Comparison of ENCODE assay signal across 19 cellular contexts in genomic region chr1:162232034-162232433, GRCh38.
A peak's percentile ranks its signal among the peaks of the same experiment; 100 is the strongest.
DNase-seq lines count a peak whose midpoint lies in the region; ATAC-seq, FAIRE-seq and TF ChIP-seq lines count a peak whose summit lies in the region.
"Had no signal": no experiment of that assay in that cellular context is flagged by ENCODE, and none has a peak within 500 bp of the region (broad histone marks: within the 10 kb centered on the region; RNA-seq: fewer than 3 reads in every experiment).

No MANE protein-coding gene starts in this region.

- H3K27ac ChIP-seq in HEK293 (ENCODE audit: extremely low read depth, low read depth, low read length) (no peak overlapping the region), HepG2 (ENCODE audit: extremely low read length, insufficient read depth, low read length) (no peak overlapping the region), neural cell (ENCODE audit: low read length) (no peak overlapping the region), esophagus muscularis mucosa (replicated peaks in 1 of 4) (no peak overlapping the region)
- H3K27ac ChIP-seq: BLaER1 had no signal

- H3K9ac ChIP-seq in HepG2 (ENCODE audit: insufficient read depth, low read depth, low read length): no peak overlapping the region
- no peak overlapping the region for H3K9ac ChIP-seq in neural cell (ENCODE audit: low read length)
- H3K9ac ChIP-seq: BLaER1 had no signal

- ATAC-seq in WTC11 (no peak), HepG2 (no peak), esophagus mucosa (no peak)
- ATAC-seq in stimulated activated memory B cell treated with anti-CD40 and anti-IgM and Interleukin-4, amounts not matched to agents 10 μg/mL and 1 μg/mL and 100 μg/mL, for 72 hours: no peak
- ATAC-seq: GM12878 had no signal

- no peaks in the 10 kb centered on the region for H3K36me3 Mint-ChIP-seq in WTC11
- no peaks in the 10 kb centered on the region for H3K36me3 Mint-ChIP-seq in stimulated activated memory B cell treated with anti-CD40 and anti-IgM and Interleukin-4, amounts not matched to agents 10 μg/mL and 1 μg/mL and 100 μg/mL, for 72 hours
- H3K36me3 Mint-ChIP-seq: CD14-positive monocyte; CD4-positive, alpha-beta memory T cell had no signal

- 36% methylated on average over 2 of the region's 2 CpGs for WGBS in HepG2 (ENCODE audit: low lambda C conversion rate)
- 87% methylated on average over 2 of the region's 2 CpGs for WGBS in esophagus muscularis mucosa

- no peak overlapping the region for H3K4me3 Mint-ChIP-seq in WTC11
- H3K4me3 Mint-ChIP-seq in stimulated activated memory B cell treated with anti-CD40 and anti-IgM and Interleukin-4, amounts not matched to agents 10 μg/mL and 1 μg/mL and 100 μg/mL, for 72 hours: no peak overlapping the region
- H3K4me3 Mint-ChIP-seq: CD14-positive monocyte; CD4-positive, alpha-beta memory T cell; HFFc6 had no signal

- intact Hi-C loops in HepG2 (cut with micrococcal nuclease; ENCODE audit: unreplicated experiment) (no loop called here), esophagus muscularis mucosa (cut with DNase I) (no loop called here)

- no peak for TF ChIP-seq RAD21 in HepG2 (CRISPR knock-in tag; IDR thresholded peaks at IDR 0.05)
- no peak for TF ChIP-seq RAD21 in neural cell (conservative IDR thresholded peaks at IDR 0.05)

- no peaks in the 10 kb centered on the region for H3F3A ChIP-seq in neural cell (ENCODE audit: insufficient read depth, low read length, poor library complexity, severe bottlenecking)

- BruUV-seq in HepG2 (replicated peaks; lab: Mats Ljungman, UMichigan): no TSS peak

- CTCF ChIA-PET in HEK293 (lab: Yijun Ruan, JAX): interaction anchor here (0.5 to 0.9 kb wide), 3 partner anchors 67 to 1161 kb away, joined by 3 to 8 read pairs (median 3); no protein-coding TSS in a partner anchor
- CTCF ChIA-PET in WTC11 (lab: Charles Lee): interaction anchor here (1.9 to 2.5 kb wide), 3 partner anchors 140 to 176 kb away, joined by 4 to 10 read pairs (median 5); no protein-coding TSS in a partner anchor
- CTCF ChIA-PET in HepG2 (lab: Yijun Ruan, JAX; ENCODE audit: low intra/inter-chr PET ratio, low total read pairs): no interaction called here

- no peak for FAIRE-seq in HepG2 (lab: Jason Lieb, UNC)
- FAIRE-seq: GM12878, H54 had no signal

- H3K27me3 Mint-ChIP-seq in WTC11 (ENCODE audit: low read depth): no peaks in the 10 kb centered on the region; the same call in 1 of the 2 replicates
- H3K27me3 Mint-ChIP-seq in stimulated activated memory B cell treated with anti-CD40 and anti-IgM and Interleukin-4, amounts not matched to agents 10 μg/mL and 1 μg/mL and 100 μg/mL, for 72 hours: no peaks in the 10 kb centered on the region

- TF ChIP-seq EP300 in HepG2 (IDR thresholded peaks at IDR 0.05; ENCODE audit: low read depth in 2 of 2, low read length in 2 of 2) (no peak), HepG2 (CRISPR knock-in tag; IDR thresholded peaks at IDR 0.05; ENCODE audit: borderline replicate concordance) (no peak), neural cell (conservative IDR thresholded peaks at IDR 0.05; ENCODE audit: poor library complexity, severe bottlenecking) (no peak), esophagus muscularis mucosa (IDR thresholded peaks at IDR 0.05) (no peak)

- H3K4me2 ChIP-seq in HepG2 (ENCODE audit: low read depth, low read length) (no peak overlapping the region), neural cell (ENCODE audit: low read length) (no peak overlapping the region)
- H3K4me2 ChIP-seq: BLaER1 had no signal

- no peaks in the 10 kb centered on the region for H3K9me2 ChIP-seq in neural cell (ENCODE audit: insufficient read depth, low read length)

- TF ChIP-seq POLR2A in HepG2 (IDR thresholded peaks at IDR 0.05; ENCODE audit: insufficient read depth in 1 of 2, low read depth in 2 of 2, low read length in 2 of 2) (no peak), esophagus muscularis mucosa (IDR thresholded peaks at IDR 0.05; ENCODE audit: low read depth) (no peak)

- TF ChIP-seq CTCF in HEK293 (tag by site-specific recombination; IDR thresholded peaks at IDR 0.05): no peak
- TF ChIP-seq CTCF in WTC11 (IDR thresholded peaks at IDR 0.05): no peak
- no peak for TF ChIP-seq CTCF in HepG2 (CRISPR knock-in tag; IDR thresholded peaks at IDR 0.05)
- TF ChIP-seq CTCF in neural cell (IDR thresholded peaks at IDR 0.05; ENCODE audit: poor library complexity, severe bottlenecking): no peak
- TF ChIP-seq CTCF in esophagus muscularis mucosa (IDR thresholded peaks at IDR 0.05): no peak
- no peak for TF ChIP-seq CTCF in BE2C (IDR thresholded peaks at IDR 0.05; ENCODE audit: low read depth, low read length)

- POLR2A ChIA-PET in HEK293 (lab: Yijun Ruan, JAX) (no interaction called here), WTC11 (lab: Charles Lee) (no interaction called here), HepG2 (lab: Yijun Ruan, JAX) (no interaction called here)

- in situ Hi-C loops in HepG2 (cut with HindIII; ENCODE audit: extremely low pct_ligation_motif_present, low pct_unique_long_range_greater_than_20kb): no loop called here

- peaks cover 65% of the 10 kb centered on the region for H3K4me1 Mint-ChIP-seq in WTC11
- peaks cover 18% of the 10 kb centered on the region for H3K4me1 Mint-ChIP-seq in stimulated activated memory B cell treated with anti-CD40 and anti-IgM and Interleukin-4, amounts not matched to agents 10 μg/mL and 1 μg/mL and 100 μg/mL, for 72 hours
- H3K4me1 Mint-ChIP-seq: CD4-positive, alpha-beta memory T cell had no signal

- no peak overlapping the region for H3K4me3 ChIP-seq in HEK293 (ENCODE audit: low read depth, low read length)
- H3K4me3 ChIP-seq in HepG2 (replicated peaks in 1 of 3; ENCODE audit: insufficient read depth in 1 of 3, low read depth in 2 of 3, low read length in 3 of 3): no peak overlapping the region
- peak overlapping the region; percentile 11 for H3K4me3 ChIP-seq in neural cell (ENCODE audit: low read length)
- H3K4me3 ChIP-seq in esophagus muscularis mucosa: no peak overlapping the region
- H3K4me3 ChIP-seq in BE2C (ENCODE audit: low read depth, low read length): no peak overlapping the region
- H3K4me3 ChIP-seq: BLaER1, GM12878 had no signal

- H2AFZ ChIP-seq in HepG2 (ENCODE audit: low read length) (no peak overlapping the region), neural cell (ENCODE audit: low read depth, low read length) (no peak overlapping the region)

- H3K27me3 ChIP-seq in HepG2 (ENCODE audit: control insufficient read depth in 1 of 2, insufficient read depth in 2 of 2, low read length in 2 of 2) (no peaks in the 10 kb centered on the region), neural cell (ENCODE audit: insufficient read depth, low read depth, low read length) (no peaks in the 10 kb centered on the region), esophagus muscularis mucosa (no peaks in the 10 kb centered on the region), BE2C (no peaks in the 10 kb centered on the region)
- H3K27me3 ChIP-seq: BLaER1 had no signal

- no peaks in the 10 kb centered on the region for H3K9me3 ChIP-seq in HEK293 (ENCODE audit: control insufficient read depth, insufficient read depth, low read depth, low read length)
- no peaks in the 10 kb centered on the region for H3K9me3 ChIP-seq in HepG2 (ENCODE audit: low read length)
- no peaks in the 10 kb centered on the region for H3K9me3 ChIP-seq in neural cell (ENCODE audit: low read length)
- H3K9me3 ChIP-seq in esophagus muscularis mucosa: no peaks in the 10 kb centered on the region
- H3K9me3 ChIP-seq in BE2C: no peaks in the 10 kb centered on the region
- H3K9me3 ChIP-seq: BLaER1 had no signal

- no peak for DNase-seq in WTC11 (ENCODE audit: low spot score)
- peak; percentile 19 for DNase-seq in HepG2 (ENCODE audit: low spot score)
- no peak for DNase-seq in esophagus muscularis mucosa (ENCODE audit: extremely low spot score)
- DNase-seq in BE2C: no peak
- DNase-seq: AML-193; CD4-positive, alpha-beta memory T cell; DMS153; DMS79; HCEC 1CT; HFFc6; KG1 had no signal

- H4K20me1 ChIP-seq in HepG2 (ENCODE audit: insufficient read depth, low read length) (no peaks in the 10 kb centered on the region), neural cell (ENCODE audit: insufficient read depth) (no peaks in the 10 kb centered on the region)
- H4K20me1 ChIP-seq: BLaER1 had no signal

- H3K27ac Mint-ChIP-seq in WTC11: peak overlapping the region; percentile 6
- no peak overlapping the region for H3K27ac Mint-ChIP-seq in stimulated activated memory B cell treated with anti-CD40 and anti-IgM and Interleukin-4, amounts not matched to agents 10 μg/mL and 1 μg/mL and 100 μg/mL, for 72 hours
- H3K27ac Mint-ChIP-seq: CD14-positive monocyte; CD4-positive, alpha-beta memory T cell; HFFc6 had no signal

- H3K4me1 ChIP-seq in HEK293 (ENCODE audit: control insufficient read depth, insufficient read depth, low read length): no peaks in the 10 kb centered on the region; the same call in 1 of the 2 replicates
- H3K4me1 ChIP-seq in HepG2 (ENCODE audit: insufficient read depth, low read length): peaks cover 91% of the 10 kb centered on the region
- H3K4me1 ChIP-seq in esophagus muscularis mucosa: peaks cover 5 to 18% (median 10%) of the 10 kb centered on the region in 4 donors
- peaks cover 3% of the 10 kb centered on the region for H3K4me1 ChIP-seq in BE2C

- H3K79me2 ChIP-seq in HepG2 (ENCODE audit: insufficient read depth, low read length): peaks cover 11% of the 10 kb centered on the region
- H3K79me2 ChIP-seq in neural cell (replicated peaks; ENCODE audit: insufficient read depth, low read length): peaks cover 3% of the 10 kb centered on the region

- 0 out of 2 replicates have a peak, but pooled peaks cover 3% of the 10 kb centered on the region for H3K9me3 Mint-ChIP-seq in WTC11
- no peaks in the 10 kb centered on the region for H3K9me3 Mint-ChIP-seq in stimulated activated memory B cell treated with anti-CD40 and anti-IgM and Interleukin-4, amounts not matched to agents 10 μg/mL and 1 μg/mL and 100 μg/mL, for 72 hours
- H3K9me3 Mint-ChIP-seq: CD4-positive, alpha-beta memory T cell; HFFc6 had no signal

- H3K36me3 ChIP-seq in HEK293 (ENCODE audit: control insufficient read depth in 2 of 2, insufficient read depth in 1 of 2, low read length in 2 of 2) (no peaks in the 10 kb centered on the region), HepG2 (replicated peaks in 1 of 2; ENCODE audit: control insufficient read depth in 1 of 2, insufficient read depth in 2 of 2, low read length in 2 of 2) (no peaks in the 10 kb centered on the region; a peak in 1 of 5 replicates), neural cell (ENCODE audit: insufficient read depth, low read length) (no peaks in the 10 kb centered on the region), esophagus muscularis mucosa (no peaks in the 10 kb centered on the region), BE2C (no peaks in the 10 kb centered on the region)
- H3K36me3 ChIP-seq: BLaER1 had no signal

TF ChIP-seq in HEK293, 187 proteins besides CTCF, POLR2A, EP300 and RAD21 (continues in another document):
- no peak for TF ChIP-seq ZNF501 (tag by site-specific recombination; IDR thresholded peaks at IDR 0.05)

TF ChIP-seq in neural cell, 6 proteins besides CTCF, POLR2A, EP300 and RAD21 (continues in another document):
- no peak for TF ChIP-seq MXI1 (conservative IDR thresholded peaks at IDR 0.05; ENCODE audit: poor library complexity, severe bottlenecking)
